Comparison of ENCODE assay signal across 2 cellular contexts in genomic region chr11:12050911-12051667, GRCh38.
TF ChIP-seq lines count a peak whose summit lies in the region.

No MANE protein-coding gene starts in this region.

TF ChIP-seq in SK-N-SH, 30 proteins besides CTCF, POLR2A, EP300 and RAD21 (continued from another document):
- TF ChIP-seq PBX3 (IDR thresholded peaks at IDR 0.05) = no peak
- TF ChIP-seq USF1 (IDR thresholded peaks at IDR 0.05; ENCODE audit: borderline replicate concordance, low read depth) = no peak
- TF ChIP-seq ELF1 (IDR thresholded peaks at IDR 0.05) = no peak
- no peak for TF ChIP-seq ZBTB33 (IDR thresholded peaks at IDR 0.05; ENCODE audit: borderline replicate concordance, low read depth)
- TF ChIP-seq TAF1 (IDR thresholded peaks at IDR 0.05; ENCODE audit: borderline replicate concordance, low read depth, low read length) = no peak
- no peak for TF ChIP-seq MEF2A (IDR thresholded peaks at IDR 0.05; ENCODE audit: borderline replicate concordance, low read depth)
- no peak for TF ChIP-seq TCF12 (IDR thresholded peaks at IDR 0.05)
- no peak for TF ChIP-seq USF2 (IDR thresholded peaks at IDR 0.05; ENCODE audit: borderline replicate concordance, low read depth, low read length)
- TF ChIP-seq FOXJ3 (CRISPR knock-in tag; IDR thresholded peaks at IDR 0.05) = no peak
- no peak for TF ChIP-seq MAX (IDR thresholded peaks at IDR 0.05; ENCODE audit: low read depth)
- no peak for TF ChIP-seq CHD2 (IDR thresholded peaks at IDR 0.05; ENCODE audit: low read length, partially characterized antibody)
- no peak for TF ChIP-seq RCOR1 (IDR thresholded peaks at IDR 0.05; ENCODE audit: low read length)
- TF ChIP-seq NRF1 (IDR thresholded peaks at IDR 0.05; ENCODE audit: low read depth, low read length) = no peak
- no peak for TF ChIP-seq RFX5 (IDR thresholded peaks at IDR 0.05; ENCODE audit: low read length)
- no peak for TF ChIP-seq SMC3 (IDR thresholded peaks at IDR 0.05; ENCODE audit: low read depth, low read length)
- TF ChIP-seq FOXM1 (IDR thresholded peaks at IDR 0.05; ENCODE audit: low read depth) = no peak
- TF ChIP-seq SIN3A (IDR thresholded peaks at IDR 0.05; ENCODE audit: borderline replicate concordance, low read depth, low read length) = no peak

TF ChIP-seq in SK-N-SH treated with all-trans-retinoic acid at 6 μM for 48 hours, 23 proteins besides CTCF, POLR2A, EP300 and RAD21 (continued from another document):
- TF ChIP-seq TSHZ2 (CRISPR knock-in tag; IDR thresholded peaks at IDR 0.05) (no peak), CSRNP3 (CRISPR knock-in tag; IDR thresholded peaks at IDR 0.05) (no peak)
